Comparison of ENCODE assay signal across 8 cellular contexts in the genomic region with DNA sequence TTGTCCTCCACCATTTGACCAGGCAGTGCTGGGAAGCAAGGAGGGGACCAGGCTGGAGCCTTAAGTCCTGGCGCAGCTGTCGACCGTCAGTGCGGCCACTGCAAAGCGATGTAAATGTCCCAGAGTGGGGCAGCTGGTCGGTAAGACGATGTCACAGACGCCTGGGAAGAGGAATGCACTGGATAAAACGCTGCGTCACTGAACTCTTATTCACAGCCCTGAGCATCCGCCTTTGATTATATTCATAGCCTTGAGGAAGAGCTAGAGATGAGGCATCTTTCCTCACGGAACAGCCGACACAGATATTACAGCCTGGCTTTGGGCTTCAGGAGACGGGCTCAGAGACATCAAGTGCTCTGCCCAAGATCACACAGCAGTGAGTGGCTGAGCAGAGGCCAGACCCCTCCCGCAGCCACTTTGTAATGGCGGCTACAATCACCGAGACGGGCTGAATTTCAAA. TPM values are rescaled to one million over a fixed set of nuclear protein-coding genes. Genes with fewer than 3 reads are reported as not detected.
DNase-seq lines count a peak whose midpoint lies in the region; ATAC-seq and TF ChIP-seq lines count a peak whose summit lies in the region.

No MANE protein-coding gene starts in this region.

- TF ChIP-seq CTCF in ascending aorta (IDR thresholded peaks at IDR 0.05) (no peak), right lobe of liver (IDR thresholded peaks at IDR 0.05) (no peak), type B pancreatic cell (conservative IDR thresholded peaks at IDR 0.05) (no peak)

- H3K36me3 ChIP-seq in ascending aorta (no peaks in the 10 kb centered on the region), right lobe of liver (no peaks in the 10 kb centered on the region)

- CTCF ChIA-PET in activated naive CD4-positive, alpha-beta T cell treated with anti-CD3 and anti-CD28 coated beads for 36 hours (lab: Charles Lee), result interaction anchor here (0.6 to 3.1 kb wide), 17 partner anchors 9 to 980 kb away, joined by 3 to 30 read pairs (median 4); a partner anchor contains a TSS

- H3K4me1 Mint-ChIP-seq in activated naive CD4-positive, alpha-beta T cell treated with anti-CD3 and anti-CD28 coated beads for 36 hours (ENCODE audit: low read depth), result peaks cover 3% of the 10 kb centered on the region
- H3K4me1 Mint-ChIP-seq in type B pancreatic cell (ENCODE audit: unreplicated experiment), result peaks cover 28% of the 10 kb centered on the region

- H3K4me1 ChIP-seq in ascending aorta (peaks cover 0 to 3% of the 10 kb centered on the region in 2 donors), right lobe of liver (no peaks in the 10 kb centered on the region)

- ATAC-seq in right lobe of liver, result no peak
- ATAC-seq in HG03175 (IDR thresholded peaks at IDR 0.05; ENCODE audit: unreplicated experiment), result no peak
- no peak for ATAC-seq in GM21528 (IDR thresholded peaks at IDR 0.05; ENCODE audit: low FRiP score, unreplicated experiment)

- peak overlapping the region; percentile 49 to 72 for H3K4me3 ChIP-seq in ascending aorta
- H3K4me3 ChIP-seq in right lobe of liver, result peak overlapping the region in 2 of 3 donors; percentile 45 to 49

- H3K9me3 Mint-ChIP-seq in activated naive CD4-positive, alpha-beta T cell treated with anti-CD3 and anti-CD28 coated beads for 36 hours, result no peaks in the 10 kb centered on the region
- H3K9me3 Mint-ChIP-seq in type B pancreatic cell, result no peaks in the 10 kb centered on the region

- no peak for TF ChIP-seq POLR2A in right lobe of liver (IDR thresholded peaks at IDR 0.05)

- H3K9me3 ChIP-seq in ascending aorta (no peaks in the 10 kb centered on the region), right lobe of liver (no peaks in the 10 kb centered on the region)

- H3K4me3 Mint-ChIP-seq in activated naive CD4-positive, alpha-beta T cell treated with anti-CD3 and anti-CD28 coated beads for 36 hours, result peak overlapping the region; percentile 74
- peak overlapping the region; percentile 91 for H3K4me3 Mint-ChIP-seq in type B pancreatic cell

- WGBS in right lobe of liver (ENCODE audit: insufficient coverage, low coverage, low lambda C conversion rate, missing lambda C conversion rate), result 59% methylated on average over 9 of the region's 18 CpGs

- H3K27ac Mint-ChIP-seq in activated naive CD4-positive, alpha-beta T cell treated with anti-CD3 and anti-CD28 coated beads for 36 hours, result no peak overlapping the region
- H3K27ac Mint-ChIP-seq in type B pancreatic cell, result no peak overlapping the region

- intact Hi-C loops in activated naive CD4-positive, alpha-beta T cell treated with anti-CD3 and anti-CD28 coated beads for 36 hours (cut with micrococcal nuclease), result loop anchor here (5.0 kb wide), 2 partner anchors 78 to 543 kb away; no protein-coding TSS in a partner anchor
- intact Hi-C loops in ascending aorta (cut with DNase I), result loop anchor here (5.0 kb wide), 2 partner anchors 93 to 1133 kb away; no protein-coding TSS in a partner anchor
- intact Hi-C loops in right lobe of liver (cut with DNase I), result no loop called here

- H3K27ac ChIP-seq in ascending aorta, result peak overlapping the region in 1 of 2 donors; percentile 76
- H3K27ac ChIP-seq in right lobe of liver, result peak overlapping the region in 1 of 3 donors; percentile 1

- H3K36me3 Mint-ChIP-seq in activated naive CD4-positive, alpha-beta T cell treated with anti-CD3 and anti-CD28 coated beads for 36 hours (ENCODE audit: low read depth), result no peaks in the 10 kb centered on the region
- no peaks in the 10 kb centered on the region for H3K36me3 Mint-ChIP-seq in type B pancreatic cell

- H3K27me3 Mint-ChIP-seq in activated naive CD4-positive, alpha-beta T cell treated with anti-CD3 and anti-CD28 coated beads for 36 hours (ENCODE audit: low read depth), result peaks cover 5% of the 10 kb centered on the region
- peaks cover 48% of the 10 kb centered on the region for H3K27me3 Mint-ChIP-seq in type B pancreatic cell

- no peak for DNase-seq in activated naive CD4-positive, alpha-beta T cell treated with anti-CD3 and anti-CD28 coated beads for 36 hours
- no peak for DNase-seq in activated naive CD4-positive, alpha-beta T cell (lab: John Stamatoyannopoulos, UW)
- DNase-seq in ascending aorta (ENCODE audit: low spot score in 2 of 2) (no peak), right lobe of liver (no peak), type B pancreatic cell (ENCODE audit: extremely low spot score, unreplicated experiment) (peak; percentile 45), GM19238 (ENCODE audit: insufficient read length, low spot score) (no peak)

- H3K27me3 ChIP-seq in ascending aorta, result no peaks in the 10 kb centered on the region
- H3K27me3 ChIP-seq in right lobe of liver, result no peaks in the 10 kb centered on the region

RNA-seq across cellular contexts. Expression of a gene that starts 17.6 kb away (rescaled TPM):
- total RNA-seq in activated naive CD4-positive, alpha-beta T cell treated with anti-CD3 and anti-CD28 coated beads for 36 hours, result 10 to 100 TPM; 87.5 to 88.3 TPM
- total RNA-seq in ascending aorta (22.4 TPM), right lobe of liver (10 to 100 TPM; 13.0 to 20.0 (median 17.6) TPM), type B pancreatic cell (ENCODE audit: low replicate concordance) (23.8 and 34.0 TPM in 2 replicates)

Comparison
In these comparisons a context has a peak if more than half of its experiments do, and no peak if none do; other contexts are left out.
1. intact Hi-C loops: an anchor here in activated naive CD4-positive, alpha-beta T cell treated with anti-CD3 and anti-CD28 coated beads for 36 hours (5.0 kb wide) and ascending aorta (5.0 kb wide); none called in right lobe of liver.